ENCODE assay signal across 1 cellular context in the genomic region with DNA sequence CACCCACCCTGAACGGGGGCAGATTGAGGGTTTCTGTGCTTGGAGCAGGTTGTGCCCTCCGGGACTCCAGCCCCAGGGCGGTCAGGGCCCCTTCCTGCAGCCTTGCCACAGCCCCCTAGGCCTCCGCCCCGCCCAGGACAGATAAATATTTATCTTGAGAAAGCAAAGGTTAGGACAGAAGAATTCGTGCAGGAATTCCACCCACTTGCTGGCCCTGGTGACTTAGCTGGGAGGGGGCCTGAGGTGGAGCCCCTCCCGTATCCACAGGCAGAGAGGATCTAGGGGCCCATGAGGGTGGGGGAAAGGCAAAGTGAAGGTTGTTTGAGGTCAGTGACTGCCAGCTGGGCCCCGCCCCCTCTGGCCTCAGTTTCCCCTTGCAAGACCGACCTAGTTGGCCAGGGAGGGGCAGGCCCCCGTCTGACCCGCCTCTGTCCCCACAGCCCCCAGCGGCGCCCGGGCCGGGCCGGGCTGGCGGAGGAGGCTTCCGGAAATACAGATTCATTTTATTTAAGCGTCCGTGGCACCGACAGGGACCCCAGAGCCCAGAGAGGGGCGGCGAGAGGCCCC.
TF ChIP-seq lines count a peak whose summit lies in the region.

No MANE protein-coding gene starts in this region.

TF ChIP-seq in endothelial cell of umbilical vein, 7 proteins besides CTCF, POLR2A, EP300 and RAD21:
- no peak for TF ChIP-seq JUN (IDR thresholded peaks at IDR 0.05; ENCODE audit: borderline replicate concordance, insufficient read depth, insufficient read length, low read depth)
- no peak for TF ChIP-seq FOS (IDR thresholded peaks at IDR 0.05; ENCODE audit: borderline replicate concordance, insufficient read depth, low read length)
- TF ChIP-seq POLR2AphosphoS5 (IDR thresholded peaks at IDR 0.05; ENCODE audit: insufficient read depth, low read depth, low read length) = no peak
- no peak for TF ChIP-seq MAX (IDR thresholded peaks at IDR 0.05; ENCODE audit: insufficient read depth, insufficient read length)
- TF ChIP-seq GATA2 (IDR thresholded peaks at IDR 0.05; ENCODE audit: insufficient read depth, insufficient read length, low read depth, low read length) = no peak
- TF ChIP-seq EZH2 (IDR thresholded peaks at IDR 0.05; ENCODE audit: borderline replicate concordance, low read depth, low read length, severe bottlenecking) = no peak
- TF ChIP-seq MYC (IDR thresholded peaks at IDR 0.05; ENCODE audit: low read depth, low read length) = no peak
